Comparison of ENCODE assay signal across 1 cellular context in the genomic region with DNA sequence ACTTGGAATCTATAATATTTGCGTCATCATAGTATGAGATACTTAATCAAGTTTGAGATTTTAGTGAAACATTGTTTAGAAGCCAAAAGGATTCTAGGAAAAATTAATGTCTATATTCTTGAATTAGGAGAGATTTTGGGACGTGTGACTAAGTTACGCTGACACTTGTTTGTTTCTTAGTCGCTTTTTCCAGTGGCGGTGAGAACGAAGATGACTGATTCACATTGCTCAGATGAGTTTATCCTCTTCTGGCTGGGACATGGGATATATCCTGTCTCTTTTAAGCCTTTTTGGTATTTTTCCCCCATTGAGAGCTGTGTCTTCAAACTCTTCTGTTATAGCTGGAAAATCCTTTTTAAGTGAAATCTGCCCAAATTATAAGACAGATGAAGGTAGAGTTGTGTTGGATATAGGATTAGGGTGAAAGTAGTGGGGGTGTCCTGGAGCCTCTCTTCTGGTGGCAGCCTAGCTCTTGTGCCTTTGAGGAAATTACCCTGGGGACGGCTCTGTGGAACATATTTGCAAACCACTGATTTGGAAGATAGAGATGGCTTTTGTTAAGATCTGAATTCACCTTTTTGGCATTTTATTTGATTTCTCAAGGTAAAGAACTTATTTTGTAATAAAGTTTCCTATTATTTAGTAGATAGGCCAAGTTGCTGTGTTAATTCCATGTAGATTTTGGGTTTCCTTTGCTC.
TF ChIP-seq lines count a peak whose summit lies in the region.

No MANE protein-coding gene starts in this region.

TF ChIP-seq in GM23338, 12 proteins besides CTCF, POLR2A, EP300 and RAD21 (continued from another document):
- TF ChIP-seq, protein P1, sequence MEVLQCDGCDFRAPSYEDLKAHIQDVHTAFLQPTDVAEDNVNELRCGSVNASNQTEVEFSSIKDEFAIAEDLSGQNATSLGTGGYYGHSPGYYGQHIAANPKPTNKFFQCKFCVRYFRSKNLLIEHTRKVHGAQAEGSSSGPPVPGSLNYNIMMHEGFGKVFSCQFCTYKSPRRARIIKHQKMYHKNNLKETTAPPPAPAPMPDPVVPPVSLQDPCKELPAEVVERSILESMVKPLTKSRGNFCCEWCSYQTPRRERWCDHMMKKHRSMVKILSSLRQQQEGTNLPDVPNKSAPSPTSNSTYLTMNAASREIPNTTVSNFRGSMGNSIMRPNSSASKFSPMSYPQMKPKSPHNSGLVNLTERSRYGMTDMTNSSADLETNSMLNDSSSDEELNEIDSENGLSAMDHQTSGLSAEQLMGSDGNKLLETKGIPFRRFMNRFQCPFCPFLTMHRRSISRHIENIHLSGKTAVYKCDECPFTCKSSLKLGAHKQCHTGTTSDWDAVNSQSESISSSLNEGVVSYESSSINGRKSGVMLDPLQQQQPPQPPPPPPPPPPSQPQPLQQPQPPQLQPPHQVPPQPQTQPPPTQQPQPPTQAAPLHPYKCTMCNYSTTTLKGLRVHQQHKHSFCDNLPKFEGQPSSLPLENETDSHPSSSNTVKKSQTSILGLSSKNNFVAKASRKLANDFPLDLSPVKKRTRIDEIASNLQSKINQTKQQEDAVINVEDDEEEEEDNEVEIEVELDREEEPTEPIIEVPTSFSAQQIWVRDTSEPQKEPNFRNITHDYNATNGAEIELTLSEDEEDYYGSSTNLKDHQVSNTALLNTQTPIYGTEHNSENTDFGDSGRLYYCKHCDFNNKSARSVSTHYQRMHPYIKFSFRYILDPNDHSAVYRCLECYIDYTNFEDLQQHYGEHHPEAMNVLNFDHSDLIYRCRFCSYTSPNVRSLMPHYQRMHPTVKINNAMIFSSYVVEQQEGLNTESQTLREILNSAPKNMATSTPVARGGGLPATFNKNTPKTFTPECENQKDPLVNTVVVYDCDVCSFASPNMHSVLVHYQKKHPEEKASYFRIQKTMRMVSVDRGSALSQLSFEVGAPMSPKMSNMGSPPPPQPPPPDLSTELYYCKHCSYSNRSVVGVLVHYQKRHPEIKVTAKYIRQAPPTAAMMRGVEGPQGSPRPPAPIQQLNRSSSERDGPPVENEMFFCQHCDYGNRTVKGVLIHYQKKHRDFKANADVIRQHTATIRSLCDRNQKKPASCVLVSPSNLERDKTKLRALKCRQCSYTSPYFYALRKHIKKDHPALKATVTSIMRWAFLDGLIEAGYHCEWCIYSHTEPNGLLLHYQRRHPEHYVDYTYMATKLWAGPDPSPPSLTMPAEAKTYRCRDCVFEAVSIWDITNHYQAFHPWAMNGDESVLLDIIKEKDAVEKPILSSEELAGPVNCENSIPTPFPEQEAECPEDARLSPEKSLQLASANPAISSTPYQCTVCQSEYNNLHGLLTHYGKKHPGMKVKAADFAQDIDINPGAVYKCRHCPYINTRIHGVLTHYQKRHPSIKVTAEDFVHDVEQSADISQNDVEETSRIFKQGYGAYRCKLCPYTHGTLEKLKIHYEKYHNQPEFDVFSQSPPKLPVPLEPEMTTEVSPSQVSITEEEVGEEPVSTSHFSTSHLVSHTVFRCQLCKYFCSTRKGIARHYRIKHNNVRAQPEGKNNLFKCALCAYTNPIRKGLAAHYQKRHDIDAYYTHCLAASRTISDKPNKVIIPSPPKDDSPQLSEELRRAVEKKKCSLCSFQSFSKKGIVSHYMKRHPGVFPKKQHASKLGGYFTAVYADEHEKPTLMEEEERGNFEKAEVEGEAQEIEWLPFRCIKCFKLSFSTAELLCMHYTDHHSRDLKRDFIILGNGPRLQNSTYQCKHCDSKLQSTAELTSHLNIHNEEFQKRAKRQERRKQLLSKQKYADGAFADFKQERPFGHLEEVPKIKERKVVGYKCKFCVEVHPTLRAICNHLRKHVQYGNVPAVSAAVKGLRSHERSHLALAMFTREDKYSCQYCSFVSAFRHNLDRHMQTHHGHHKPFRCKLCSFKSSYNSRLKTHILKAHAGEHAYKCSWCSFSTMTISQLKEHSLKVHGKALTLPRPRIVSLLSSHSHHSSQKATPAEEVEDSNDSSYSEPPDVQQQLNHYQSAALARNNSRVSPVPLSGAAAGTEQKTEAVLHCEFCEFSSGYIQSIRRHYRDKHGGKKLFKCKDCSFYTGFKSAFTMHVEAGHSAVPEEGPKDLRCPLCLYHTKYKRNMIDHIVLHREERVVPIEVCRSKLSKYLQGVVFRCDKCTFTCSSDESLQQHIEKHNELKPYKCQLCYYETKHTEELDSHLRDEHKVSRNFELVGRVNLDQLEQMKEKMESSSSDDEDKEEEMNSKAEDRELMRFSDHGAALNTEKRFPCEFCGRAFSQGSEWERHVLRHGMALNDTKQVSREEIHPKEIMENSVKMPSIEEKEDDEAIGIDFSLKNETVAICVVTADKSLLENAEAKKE (CRISPR knock-in tag; IDR thresholded peaks at IDR 0.05): no peak
- peak; percentile 35 for TF ChIP-seq EZH2phosphoT487 (IDR thresholded peaks at IDR 0.05; ENCODE audit: unreplicated experiment)
